ENCODE assay signal across 11 cellular contexts in the genomic region with DNA sequence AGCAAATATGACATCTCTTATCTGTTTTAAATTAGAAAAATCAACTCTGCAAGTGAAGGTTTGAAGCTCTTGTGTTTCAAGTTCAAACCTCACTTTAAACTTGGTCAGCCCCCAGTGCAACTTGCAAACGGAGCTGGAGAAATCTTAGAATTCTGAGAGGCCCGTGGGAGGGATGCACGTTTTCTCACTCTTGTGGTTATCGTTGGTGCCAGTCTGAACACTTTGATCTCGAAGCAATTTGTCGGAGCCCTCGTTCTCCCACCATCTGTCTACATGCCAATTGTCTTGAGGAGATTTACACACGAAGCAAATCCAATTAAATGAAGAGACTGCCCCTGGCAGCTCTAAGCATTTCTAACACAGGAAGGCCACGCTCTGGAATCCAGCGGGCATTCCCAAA. TPM values are rescaled to one million over a fixed set of nuclear protein-coding genes. Genes with fewer than 3 reads are reported as not detected.
"Had no signal": no experiment of that assay in that cellular context is flagged by ENCODE, and none has a peak within 500 bp of the region (broad histone marks: within the 10 kb centered on the region; RNA-seq: fewer than 3 reads in every experiment).

No MANE protein-coding gene starts in this region.

RNA-seq across cellular contexts. Expression of gene PGPEP1L, which starts 4.3 kb away (rescaled TPM):
- total RNA-seq: activated CD4-positive, alpha-beta T cell treated with anti-CD3 and anti-CD28 coated beads for 36 hours; activated CD4-positive, alpha-beta T cell treated with anti-CD3 and anti-CD28 coated beads, Interleukin-2, amount 10 ng/mL, durations not matched to agents 7 days and 5 days; activated CD8-positive, alpha-beta T cell treated with anti-CD3 and anti-CD28 coated beads, Interleukin-2, amount 10 ng/mL, durations not matched to agents 7 days and 5 days; activated naive CD8-positive, alpha-beta T cell treated with anti-CD3 and anti-CD28 coated beads, Interleukin-2, amount 10 ng/mL, durations not matched to agents 7 days and 5 days; activated T-helper 2 cell treated with anti-CD3 and anti-CD28 coated beads, Interferon-gamma antibody, Interleukin-2, Interleukin-4, amounts not matched to agents 10 μg/mL and 5 μg/mL and 100 μg/mL, durations not matched to agents 14 hours and 24 hours and 36 hours; ascending aorta; body of pancreas; breast epithelium; RPMI7951; SJCRH30; WTC11 had no signal
